In the genomic region with DNA sequence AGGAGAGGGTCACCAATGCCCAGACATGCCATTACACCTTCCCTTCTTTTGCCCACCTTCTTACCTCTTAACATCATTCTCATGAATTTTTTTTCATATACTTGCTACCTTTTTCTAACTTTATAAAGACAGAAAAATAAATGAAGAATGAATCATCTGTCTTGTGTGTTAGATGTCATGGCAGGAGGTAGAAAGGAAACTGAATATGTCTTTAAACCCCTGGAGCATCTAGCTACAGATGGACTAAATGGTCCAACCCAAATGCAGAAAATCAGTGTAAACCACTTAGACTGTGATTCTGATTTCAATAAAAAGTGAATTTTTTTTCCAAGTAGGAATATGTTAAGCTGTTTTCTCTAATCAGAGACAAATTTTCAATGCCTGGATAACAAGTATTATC, we compare ENCODE assay signal across 21 cellular contexts. TPM values are rescaled to one million over a fixed set of nuclear protein-coding genes. Genes with fewer than 3 reads are reported as not detected.
DNase-seq lines count a peak whose midpoint lies in the region; ATAC-seq lines count a peak whose summit lies in the region.
"Had no signal": no experiment of that assay in that cellular context is flagged by ENCODE, and none has a peak within 500 bp of the region (broad histone marks: within the 10 kb centered on the region; RNA-seq: fewer than 3 reads in every experiment).

No MANE protein-coding gene starts in this region.

- H2AK5ac ChIP-seq in mesenchymal stem cell (ENCODE audit: low read length, severe bottlenecking) = no peak overlapping the region

- DNase-seq in T-helper 1 cell (no peak), NCI-H146 treated with DMSO at 0.1 percent for 48 hours (lab: John Stamatoyannopoulos, UW; ENCODE audit: unreplicated experiment) (no peak), mesenchymal stem cell (no peak)
- DNase-seq in activated naive CD8-positive, alpha-beta T cell treated with anti-CD3 and anti-CD28 coated beads for 36 hours = no peak
- DNase-seq in activated naive CD8-positive, alpha-beta T cell treated with anti-CD3 and anti-CD28 coated beads, Interleukin-2, amount 50 U/mL, for 24 hours = no peak
- no peak for DNase-seq in activated CD8-positive, alpha-beta T cell treated with anti-CD3 and anti-CD28 coated beads, Interleukin-2, amount 10 ng/mL, durations not matched to agents 7 days and 5 days
- DNase-seq: 8988T, DMS53, GF-D8, KBM-7, NCI-H1105, NCI-H146, NCI-H2029 treated with DMSO at 0.1 percent for 48 hours, NCI-H226, NCI-H510A treated with DMSO at 0.1 percent for 48 hours, NCI-H748 treated with DMSO at 0.1 percent for 48 hours had no signal

- H2BK5ac ChIP-seq in mesenchymal stem cell (ENCODE audit: low read depth, low read length, poor library complexity, severe bottlenecking) = no peak overlapping the region

- no peak overlapping the region for H2BK15ac ChIP-seq in mesenchymal stem cell (ENCODE audit: low read depth, poor library complexity, severe bottlenecking)

- no peak overlapping the region for H3K4me3 Mint-ChIP-seq in T-helper 1 cell treated with Interleukin-12 subunit alpha and Interleukin-12 subunit beta and Interleukin-4 antibody, amounts not matched to agents 30 μg/mL and 1 μg/mL, for 36 hours
- peak overlapping the region; percentile 20 for H3K4me3 Mint-ChIP-seq in activated naive CD8-positive, alpha-beta T cell treated with anti-CD3 and anti-CD28 coated beads for 36 hours
- no peak overlapping the region for H3K4me3 Mint-ChIP-seq in activated naive CD8-positive, alpha-beta T cell treated with anti-CD3 and anti-CD28 coated beads, Interleukin-2, amount 50 U/mL, for 24 hours
- no peak overlapping the region for H3K4me3 Mint-ChIP-seq in activated CD8-positive, alpha-beta T cell treated with anti-CD3 and anti-CD28 coated beads, Interleukin-2, amount 10 ng/mL, durations not matched to agents 7 days and 5 days

- H3K4ac ChIP-seq in mesenchymal stem cell (ENCODE audit: low read depth in 1 of 2, low read length in 2 of 2) = no peak overlapping the region

- H3K4me3 ChIP-seq in mesenchymal stem cell (ENCODE audit: insufficient read depth in 1 of 2, low read depth in 1 of 2, low read length in 2 of 2) = no peak overlapping the region

- H3K36me3 Mint-ChIP-seq in T-helper 1 cell treated with Interleukin-12 subunit alpha and Interleukin-12 subunit beta and Interleukin-4 antibody, amounts not matched to agents 30 μg/mL and 1 μg/mL, for 36 hours (ENCODE audit: low read depth) = peaks cover 3% of the 10 kb centered on the region
- H3K36me3 Mint-ChIP-seq in activated naive CD8-positive, alpha-beta T cell treated with anti-CD3 and anti-CD28 coated beads for 36 hours = no peaks in the 10 kb centered on the region
- no peaks in the 10 kb centered on the region for H3K36me3 Mint-ChIP-seq in activated naive CD8-positive, alpha-beta T cell treated with anti-CD3 and anti-CD28 coated beads, Interleukin-2, amount 50 U/mL, for 24 hours (ENCODE audit: low read depth)
- H3K36me3 Mint-ChIP-seq in activated CD8-positive, alpha-beta T cell treated with anti-CD3 and anti-CD28 coated beads, Interleukin-2, amount 10 ng/mL, durations not matched to agents 7 days and 5 days (ENCODE audit: low read depth) = no peaks in the 10 kb centered on the region

- H3K27me3 ChIP-seq in mesenchymal stem cell (ENCODE audit: control insufficient read depth in 1 of 2, insufficient read depth in 1 of 2, low read length in 2 of 2) = no peaks in the 10 kb centered on the region

- no peak overlapping the region for H3K9ac ChIP-seq in mesenchymal stem cell (ENCODE audit: low read length)

- no peak overlapping the region for H3K27ac ChIP-seq in mesenchymal stem cell (ENCODE audit: low read length, poor library complexity, severe bottlenecking)
- H3K27ac ChIP-seq: C4-2B had no signal

- H3K4me1 ChIP-seq in mesenchymal stem cell (ENCODE audit: control insufficient read depth, insufficient read depth, low read depth, low read length) = no peaks in the 10 kb centered on the region

- no peak overlapping the region for H3K18ac ChIP-seq in mesenchymal stem cell (ENCODE audit: low read depth in 1 of 2, low read length in 2 of 2)

- peaks cover 5% of the 10 kb centered on the region for H3K9me3 Mint-ChIP-seq in T-helper 1 cell treated with Interleukin-12 subunit alpha and Interleukin-12 subunit beta and Interleukin-4 antibody, amounts not matched to agents 30 μg/mL and 1 μg/mL, for 36 hours
- peaks cover 8% of the 10 kb centered on the region for H3K9me3 Mint-ChIP-seq in activated naive CD8-positive, alpha-beta T cell treated with anti-CD3 and anti-CD28 coated beads for 36 hours
- peaks cover 11% of the 10 kb centered on the region for H3K9me3 Mint-ChIP-seq in activated naive CD8-positive, alpha-beta T cell treated with anti-CD3 and anti-CD28 coated beads, Interleukin-2, amount 50 U/mL, for 24 hours
- H3K9me3 Mint-ChIP-seq in activated CD8-positive, alpha-beta T cell treated with anti-CD3 and anti-CD28 coated beads, Interleukin-2, amount 10 ng/mL, durations not matched to agents 7 days and 5 days (ENCODE audit: insufficient read depth) = peaks cover 6% of the 10 kb centered on the region

- no peak overlapping the region for H2BK120ac ChIP-seq in mesenchymal stem cell (ENCODE audit: low read depth, low read length)

- H2BK12ac ChIP-seq in mesenchymal stem cell (ENCODE audit: low read length in 2 of 2) = no peak overlapping the region

- no peak overlapping the region for H3K23ac ChIP-seq in mesenchymal stem cell (ENCODE audit: low read length in 2 of 2)

- H4K8ac ChIP-seq in mesenchymal stem cell (ENCODE audit: low read length) = no peak overlapping the region

- peak overlapping the region; percentile 21 for H3K27ac Mint-ChIP-seq in T-helper 1 cell treated with Interleukin-12 subunit alpha and Interleukin-12 subunit beta and Interleukin-4 antibody, amounts not matched to agents 30 μg/mL and 1 μg/mL, for 36 hours
- no peak overlapping the region for H3K27ac Mint-ChIP-seq in activated naive CD8-positive, alpha-beta T cell treated with anti-CD3 and anti-CD28 coated beads for 36 hours
- H3K27ac Mint-ChIP-seq in activated naive CD8-positive, alpha-beta T cell treated with anti-CD3 and anti-CD28 coated beads, Interleukin-2, amount 50 U/mL, for 24 hours = no peak overlapping the region
- H3K27ac Mint-ChIP-seq in activated CD8-positive, alpha-beta T cell treated with anti-CD3 and anti-CD28 coated beads, Interleukin-2, amount 10 ng/mL, durations not matched to agents 7 days and 5 days = peak overlapping the region; percentile 54

- CTCF ChIA-PET in activated CD8-positive, alpha-beta T cell treated with anti-CD3 and anti-CD28 coated beads, Interleukin-2, amount 10 ng/mL, durations not matched to agents 7 days and 5 days (lab: Charles Lee) = interaction anchor here (1.1 to 1.7 kb wide), 2 partner anchors 65 to 195 kb away, joined by 3 to 4 read pairs; no protein-coding TSS in a partner anchor

- H3K9me3 ChIP-seq in mesenchymal stem cell (ENCODE audit: control insufficient read depth, low read length) = peaks cover 3% of the 10 kb centered on the region

- ATAC-seq in activated naive CD8-positive, alpha-beta T cell treated with anti-CD3 and anti-CD28 coated beads, Interleukin-2, amount 50 U/mL, for 24 hours = no peak
- ATAC-seq in activated CD8-positive, alpha-beta T cell treated with anti-CD3 and anti-CD28 coated beads, Interleukin-2, amount 10 ng/mL, durations not matched to agents 7 days and 5 days = no peak
- ATAC-seq in HG03175 (IDR thresholded peaks at IDR 0.05; ENCODE audit: unreplicated experiment) = no peak
- ATAC-seq: Panc1, SK-N-SH treated with all-trans-retinoic acid at 6 μM for 48 hours had no signal

- no peak overlapping the region for H4K91ac ChIP-seq in mesenchymal stem cell (ENCODE audit: low read length)

- peaks cover 21% of the 10 kb centered on the region for H3K4me1 Mint-ChIP-seq in T-helper 1 cell treated with Interleukin-12 subunit alpha and Interleukin-12 subunit beta and Interleukin-4 antibody, amounts not matched to agents 30 μg/mL and 1 μg/mL, for 36 hours (ENCODE audit: low read depth)
- peaks cover 22% of the 10 kb centered on the region for H3K4me1 Mint-ChIP-seq in activated naive CD8-positive, alpha-beta T cell treated with anti-CD3 and anti-CD28 coated beads for 36 hours
- H3K4me1 Mint-ChIP-seq in activated naive CD8-positive, alpha-beta T cell treated with anti-CD3 and anti-CD28 coated beads, Interleukin-2, amount 50 U/mL, for 24 hours = peaks cover 25% of the 10 kb centered on the region
- H3K4me1 Mint-ChIP-seq in activated CD8-positive, alpha-beta T cell treated with anti-CD3 and anti-CD28 coated beads, Interleukin-2, amount 10 ng/mL, durations not matched to agents 7 days and 5 days (ENCODE audit: low read depth) = peaks cover 19% of the 10 kb centered on the region

- peaks cover 7% of the 10 kb centered on the region for H3K27me3 Mint-ChIP-seq in T-helper 1 cell treated with Interleukin-12 subunit alpha and Interleukin-12 subunit beta and Interleukin-4 antibody, amounts not matched to agents 30 μg/mL and 1 μg/mL, for 36 hours (ENCODE audit: low read depth)
- no peaks in the 10 kb centered on the region for H3K27me3 Mint-ChIP-seq in activated naive CD8-positive, alpha-beta T cell treated with anti-CD3 and anti-CD28 coated beads for 36 hours
- no peaks in the 10 kb centered on the region for H3K27me3 Mint-ChIP-seq in activated naive CD8-positive, alpha-beta T cell treated with anti-CD3 and anti-CD28 coated beads, Interleukin-2, amount 50 U/mL, for 24 hours
- H3K27me3 Mint-ChIP-seq in activated CD8-positive, alpha-beta T cell treated with anti-CD3 and anti-CD28 coated beads, Interleukin-2, amount 10 ng/mL, durations not matched to agents 7 days and 5 days (ENCODE audit: low read depth) = peaks cover 2% of the 10 kb centered on the region

- H2AFZ ChIP-seq in mesenchymal stem cell (ENCODE audit: low read depth, low read length) = no peak overlapping the region

- POLR2A ChIA-PET in activated CD8-positive, alpha-beta T cell treated with anti-CD3 and anti-CD28 coated beads, Interleukin-2, amount 10 ng/mL, durations not matched to agents 7 days and 5 days (lab: Charles Lee) = no interaction called here

- H3K4me2 ChIP-seq in mesenchymal stem cell (ENCODE audit: low read length, poor library complexity, severe bottlenecking) = no peak overlapping the region

- no peak overlapping the region for H3K14ac ChIP-seq in mesenchymal stem cell (ENCODE audit: low read length in 2 of 2)

- H3K36me3 ChIP-seq in mesenchymal stem cell (ENCODE audit: control insufficient read depth in 1 of 2, insufficient read depth in 2 of 2, low read depth in 1 of 2, low read length in 2 of 2) = no peaks in the 10 kb centered on the region

- no peaks in the 10 kb centered on the region for H3K79me1 ChIP-seq in mesenchymal stem cell (replicated peaks; ENCODE audit: low read length, poor library complexity, severe bottlenecking)

RNA-seq across cellular contexts. Expression of a gene that starts 11.8 kb away (rescaled TPM):
- 10 to 100 TPM; 47.1 to 58.0 TPM for total RNA-seq in activated naive CD8-positive, alpha-beta T cell treated with anti-CD3 and anti-CD28 coated beads for 36 hours
- total RNA-seq in activated CD8-positive, alpha-beta T cell treated with anti-CD3 and anti-CD28 coated beads, Interleukin-2, amount 10 ng/mL, durations not matched to agents 7 days and 5 days = 10 to 100 TPM; 28.3 to 37.3 TPM
- 1,394 TPM for polyA plus RNA-seq in mesenchymal stem cell (2013, experiment 1 of 2)
- polyA plus RNA-seq in mesenchymal stem cell (2013, experiment 2 of 2) = 1,387 TPM

Comparison
In these comparisons a context has a peak if more than half of its experiments do, and no peak if none do; other contexts are left out.
1. H3K27ac Mint-ChIP-seq: peak in T-helper 1 cell treated with Interleukin-12 subunit alpha and Interleukin-12 subunit beta and Interleukin-4 antibody, amounts not matched to agents 30 μg/mL and 1 μg/mL, for 36 hours (single experiment) and activated CD8-positive, alpha-beta T cell treated with anti-CD3 and anti-CD28 coated beads, Interleukin-2, amount 10 ng/mL, durations not matched to agents 7 days and 5 days (single experiment); none in activated naive CD8-positive, alpha-beta T cell treated with anti-CD3 and anti-CD28 coated beads for 36 hours (single experiment) and activated naive CD8-positive, alpha-beta T cell treated with anti-CD3 and anti-CD28 coated beads, Interleukin-2, amount 50 U/mL, for 24 hours (single experiment).